In genomic region chr14:20606190-20606901, GRCh38 we compare ENCODE assay signal across 9 cellular contexts. TPM values are rescaled to one million over a fixed set of nuclear protein-coding genes. Genes with fewer than 3 reads are reported as not detected.
A peak's percentile ranks its signal among the peaks of the same experiment; 100 is the strongest.
DNase-seq lines count a peak whose midpoint lies in the region; ATAC-seq and TF ChIP-seq lines count a peak whose summit lies in the region.
"Had no signal": no experiment of that assay in that cellular context is flagged by ENCODE, and none has a peak within 500 bp of the region (broad histone marks: within the 10 kb centered on the region; RNA-seq: fewer than 3 reads in every experiment).

No MANE protein-coding gene starts in this region.

- H3K9me3 ChIP-seq in left ventricle myocardium inferior (replicated peaks): no peaks in the 10 kb centered on the region

- no peak overlapping the region for H3K27ac ChIP-seq in left ventricle myocardium inferior (replicated peaks)

- H3K4me1 ChIP-seq in left ventricle myocardium inferior: peaks cover 19% of the 10 kb centered on the region

- H3K4me3 Mint-ChIP-seq in glutamatergic neuron (ENCODE audit: unreplicated experiment): no peak overlapping the region
- H3K4me3 Mint-ChIP-seq: activated T-cell treated with anti-CD3 and anti-CD28 coated beads, Interleukin-2, amount 50 U/mL, for 24 hours had no signal

- no peaks in the 10 kb centered on the region for H3K36me3 ChIP-seq in left ventricle myocardium inferior

- no peaks in the 10 kb centered on the region for H3K27me3 ChIP-seq in left ventricle myocardium inferior (ENCODE audit: low read depth)

- H3K4me3 ChIP-seq in left ventricle myocardium inferior: no peak overlapping the region

- H3K9me3 Mint-ChIP-seq in glutamatergic neuron (ENCODE audit: unreplicated experiment): peaks cover 2% of the 10 kb centered on the region
- H3K9me3 Mint-ChIP-seq: activated T-cell treated with anti-CD3 and anti-CD28 coated beads, Interleukin-2, amount 50 U/mL, for 24 hours had no signal

- H3K27ac Mint-ChIP-seq in glutamatergic neuron (ENCODE audit: unreplicated experiment): no peak overlapping the region
- H3K27ac Mint-ChIP-seq: activated T-cell treated with anti-CD3 and anti-CD28 coated beads, Interleukin-2, amount 50 U/mL, for 24 hours had no signal

- peaks cover 2% of the 10 kb centered on the region for H3K27me3 Mint-ChIP-seq in glutamatergic neuron (ENCODE audit: unreplicated experiment)
- H3K27me3 Mint-ChIP-seq: activated T-cell treated with anti-CD3 and anti-CD28 coated beads, Interleukin-2, amount 50 U/mL, for 24 hours had no signal

- no peak for ATAC-seq in Right ventricle myocardium superior (ENCODE audit: poor library complexity)

- TF ChIP-seq CTCF in left ventricle myocardium inferior (IDR thresholded peaks at IDR 0.05; ENCODE audit: borderline replicate concordance) (peak; percentile 65), glutamatergic neuron (IDR thresholded peaks at IDR 0.05; ENCODE audit: partially characterized antibody, unreplicated experiment) (peak; percentile 26)

- DNase-seq in left ventricle myocardium inferior (no peak), Right ventricle myocardium superior (no peak), SHP77 (lab: John Stamatoyannopoulos, UW) (peak; percentile 73 to 82), glutamatergic neuron (no peak), germinal center (ENCODE audit: low spot score) (no peak), NOMO-1 (lab: John Stamatoyannopoulos, UW; ENCODE audit: unreplicated experiment in 2 of 2) (no peak)
- DNase-seq in activated CD8-positive, alpha-beta memory T cell treated with anti-CD3 and anti-CD28 coated beads for 24 hours: no peak
- DNase-seq in activated CD4-positive, alpha-beta T cell treated with anti-CD3 and anti-CD28 coated beads for 48 hours: no peak
- DNase-seq: activated T-cell treated with anti-CD3 and anti-CD28 coated beads, Interleukin-2, amount 50 U/mL, for 24 hours had no signal

- no peaks in the 10 kb centered on the region for H3K4me1 Mint-ChIP-seq in glutamatergic neuron (ENCODE audit: low read depth, unreplicated experiment)

- intact Hi-C loops in left ventricle myocardium inferior (cut with micrococcal nuclease) (loop anchor here (10.0 kb wide), 1 partner anchor 192 kb away; the partner anchor contains the start of gene TEP1), Right ventricle myocardium superior (cut with DNase I) (no loop called here)

- no peaks in the 10 kb centered on the region for H3K36me3 Mint-ChIP-seq in glutamatergic neuron (ENCODE audit: unreplicated experiment)

RNA-seq across cellular contexts. Expression of gene RNASE12, which starts 15.2 kb away (rescaled TPM):
- total RNA-seq in left ventricle myocardium inferior: not detected
- not detected for total RNA-seq in Right ventricle myocardium superior
- total RNA-seq in glutamatergic neuron (ENCODE audit: unreplicated experiment): not detected

RNA-seq across cellular contexts. Expression of gene RNASE11, which starts 18.5 kb away (rescaled TPM):
- total RNA-seq in left ventricle myocardium inferior (not detected), Right ventricle myocardium superior (not detected), glutamatergic neuron (ENCODE audit: unreplicated experiment) (not detected)

RNA-seq across cellular contexts. Expression of gene OR6S1, which starts 35.1 kb away (rescaled TPM):
- total RNA-seq in left ventricle myocardium inferior (not detected), Right ventricle myocardium superior (not detected), glutamatergic neuron (ENCODE audit: unreplicated experiment) (not detected)

RNA-seq across cellular contexts. Expression of gene RNASE9, which starts 45.5 kb away (rescaled TPM):
- total RNA-seq in left ventricle myocardium inferior: not detected
- not detected for total RNA-seq in Right ventricle myocardium superior
- not detected for total RNA-seq in glutamatergic neuron (ENCODE audit: unreplicated experiment)

Comparison
In these comparisons a context has a peak if more than half of its experiments do, and no peak if none do; other contexts are left out.
1. DNase-seq: peak in SHP77 (2 of 2); none in left ventricle myocardium inferior (single experiment), Right ventricle myocardium superior (single experiment), glutamatergic neuron (single experiment), germinal center (single experiment), NOMO-1 (0 of 2), activated CD8-positive, alpha-beta memory T cell treated with anti-CD3 and anti-CD28 coated beads for 24 hours (single experiment) and activated CD4-positive, alpha-beta T cell treated with anti-CD3 and anti-CD28 coated beads for 48 hours (single experiment).